17 cellular contexts compared by ENCODE assay signal in genomic region chr10:43444897-43445466, GRCh38.
"Had no signal": no experiment of that assay in that cellular context is flagged by ENCODE, and none has a peak within 500 bp of the region (broad histone marks: within the 10 kb centered on the region; RNA-seq: fewer than 3 reads in every experiment).

No MANE protein-coding gene starts in this region.

- H3K36me3 ChIP-seq: ascending aorta, breast epithelium, prostate gland, right lobe of liver, transverse colon had no signal

- ATAC-seq: activated CD4-positive, CD25-positive, alpha-beta regulatory T cell treated with anti-CD3 and anti-CD28 coated beads, Interleukin-2, amount 50 U/mL, for 24 hours; activated CD8-positive, alpha-beta T cell treated with anti-CD3 and anti-CD28 coated beads for 36 hours; right lobe of liver; stimulated activated naive CD8-positive, alpha-beta T cell treated with anti-CD3 and anti-CD28 coated beads, Interleukin-15, Interleukin-2, amounts not matched to agents 100 U/mL and 50 U/mL, for 24 hours had no signal

- DNase-seq: activated CD8-positive, alpha-beta memory T cell treated with anti-CD3 and anti-CD28 coated beads, Interleukin-2, amount 50 U/mL, for 4 hours; activated CD8-positive, alpha-beta T cell treated with anti-CD3 and anti-CD28 coated beads for 36 hours; activated naive CD4-positive, alpha-beta T cell treated with anti-CD3 and anti-CD28 coated beads for 36 hours; nephron progenitor cell; occipital lobe; right lobe of liver; stimulated activated CD4-positive, alpha-beta T cell treated with anti-CD3 and anti-CD28 coated beads, Interleukin-4, amount 100 ng/mL, for 4 hours; stimulated activated CD8-positive, alpha-beta memory T cell treated with anti-CD3 and anti-CD28 coated beads, Interleukin-4, amount 100 ng/mL, for 48 hours; stimulated activated naive CD8-positive, alpha-beta T cell treated with anti-CD3 and anti-CD28 coated beads, Interleukin-15, Interleukin-2, amounts not matched to agents 100 U/mL and 50 U/mL, for 24 hours; T1000; transverse colon had no signal

- H3K27ac ChIP-seq: ascending aorta, breast epithelium, esophagus muscularis mucosa, prostate gland, right lobe of liver, transverse colon had no signal

- H3K4me3 ChIP-seq: ascending aorta, breast epithelium, esophagus muscularis mucosa, prostate gland, right lobe of liver, smooth muscle cell, transverse colon had no signal

- H3K4me1 ChIP-seq: ascending aorta, breast epithelium, esophagus muscularis mucosa, prostate gland, right lobe of liver had no signal

- H3K27me3 ChIP-seq: ascending aorta, breast epithelium, esophagus muscularis mucosa, right lobe of liver, transverse colon had no signal

- H3K4me1 Mint-ChIP-seq: nephron progenitor cell had no signal

- H3K27me3 Mint-ChIP-seq: activated CD8-positive, alpha-beta T cell treated with anti-CD3 and anti-CD28 coated beads for 36 hours had no signal

- H3K27ac Mint-ChIP-seq: activated CD8-positive, alpha-beta T cell treated with anti-CD3 and anti-CD28 coated beads for 36 hours; activated naive CD4-positive, alpha-beta T cell treated with anti-CD3 and anti-CD28 coated beads for 36 hours; nephron progenitor cell had no signal

- H3K9me3 ChIP-seq: ascending aorta, breast epithelium, esophagus muscularis mucosa, prostate gland, right lobe of liver, transverse colon had no signal

- H3K4me3 Mint-ChIP-seq: activated CD8-positive, alpha-beta T cell treated with anti-CD3 and anti-CD28 coated beads for 36 hours; activated naive CD4-positive, alpha-beta T cell treated with anti-CD3 and anti-CD28 coated beads for 36 hours; nephron progenitor cell had no signal
